In genomic region chr5:58648846-58649245, GRCh38 we compare ENCODE assay signal across 21 cellular contexts.
"Had no signal": no experiment of that assay in that cellular context is flagged by ENCODE, and none has a peak within 500 bp of the region (broad histone marks: within the 10 kb centered on the region; RNA-seq: fewer than 3 reads in every experiment).

No MANE protein-coding gene starts in this region.

- H3K27me3 Mint-ChIP-seq: stimulated activated naive B cell treated with anti-CD40 and anti-IgM and Interleukin-4, amounts not matched to agents 10 μg/mL and 1 μg/mL and 100 μg/mL, for 72 hours; stimulated activated naive CD8-positive, alpha-beta T cell treated with anti-CD3 and anti-CD28 coated beads, Interleukin-15, amount 100 ng/mL, for 72 hours had no signal

- H3K27me3 ChIP-seq: colonic mucosa, gastrocnemius medialis, testis, tibial nerve, upper lobe of right lung, vagina had no signal

- H3K4me3 ChIP-seq: colonic mucosa, gastrocnemius medialis, psoas muscle, skin epidermis, testis, tibial nerve, upper lobe of right lung, vagina had no signal

- ATAC-seq: esophagus mucosa; gastrocnemius medialis; psoas muscle; sciatic nerve; stimulated activated naive B cell treated with anti-CD40 and anti-IgM and Interleukin-4, amounts not matched to agents 10 μg/mL and 1 μg/mL and 100 μg/mL, for 72 hours; stimulated activated naive CD8-positive, alpha-beta T cell treated with anti-CD3 and anti-CD28 coated beads, Interleukin-15, amount 100 ng/mL, for 72 hours; upper lobe of right lung had no signal

- H3K36me3 ChIP-seq: colonic mucosa, gastrocnemius medialis, tibial nerve, upper lobe of right lung, vagina had no signal

- H3K4me1 Mint-ChIP-seq: immature natural killer cell; stimulated activated naive CD8-positive, alpha-beta T cell treated with anti-CD3 and anti-CD28 coated beads, Interleukin-15, amount 100 ng/mL, for 72 hours had no signal

- DNase-seq: colonic mucosa; effector CD4-positive, alpha-beta T cell; gastrocnemius medialis; glutamatergic neuron; immature natural killer cell; kidney; mesendoderm; naive B cell; nephron progenitor cell; psoas muscle; stimulated activated CD4-positive, alpha-beta T cell treated with anti-CD3 and anti-CD28 coated beads, Interleukin-2, amount 100 ng/mL, for 24 hours; stimulated activated CD4-positive, alpha-beta T cell treated with anti-CD3 and anti-CD28 coated beads, Interleukin-4, amount 100 ng/mL, for 4 hours; stimulated activated naive B cell treated with anti-CD40 and anti-IgM and Interleukin-4, amounts not matched to agents 10 μg/mL and 1 μg/mL and 100 μg/mL, for 72 hours; stimulated activated naive CD8-positive, alpha-beta T cell treated with anti-CD3 and anti-CD28 coated beads, Interleukin-15, amount 100 ng/mL, for 72 hours; testis; upper lobe of right lung had no signal

- H3K9me3 Mint-ChIP-seq: naive B cell; nephron progenitor cell; stimulated activated naive B cell treated with anti-CD40 and anti-IgM and Interleukin-4, amounts not matched to agents 10 μg/mL and 1 μg/mL and 100 μg/mL, for 72 hours; stimulated activated naive CD8-positive, alpha-beta T cell treated with anti-CD3 and anti-CD28 coated beads, Interleukin-15, amount 100 ng/mL, for 72 hours had no signal

- H3K36me3 Mint-ChIP-seq: immature natural killer cell; naive B cell; stimulated activated naive B cell treated with anti-CD40 and anti-IgM and Interleukin-4, amounts not matched to agents 10 μg/mL and 1 μg/mL and 100 μg/mL, for 72 hours had no signal

- FAIRE-seq: kidney had no signal

- H3K4me3 Mint-ChIP-seq: immature natural killer cell; naive B cell; nephron progenitor cell; stimulated activated naive B cell treated with anti-CD40 and anti-IgM and Interleukin-4, amounts not matched to agents 10 μg/mL and 1 μg/mL and 100 μg/mL, for 72 hours; stimulated activated naive CD8-positive, alpha-beta T cell treated with anti-CD3 and anti-CD28 coated beads, Interleukin-15, amount 100 ng/mL, for 72 hours had no signal
